Comparison of ENCODE assay signal across 9 cellular contexts in the genomic region with DNA sequence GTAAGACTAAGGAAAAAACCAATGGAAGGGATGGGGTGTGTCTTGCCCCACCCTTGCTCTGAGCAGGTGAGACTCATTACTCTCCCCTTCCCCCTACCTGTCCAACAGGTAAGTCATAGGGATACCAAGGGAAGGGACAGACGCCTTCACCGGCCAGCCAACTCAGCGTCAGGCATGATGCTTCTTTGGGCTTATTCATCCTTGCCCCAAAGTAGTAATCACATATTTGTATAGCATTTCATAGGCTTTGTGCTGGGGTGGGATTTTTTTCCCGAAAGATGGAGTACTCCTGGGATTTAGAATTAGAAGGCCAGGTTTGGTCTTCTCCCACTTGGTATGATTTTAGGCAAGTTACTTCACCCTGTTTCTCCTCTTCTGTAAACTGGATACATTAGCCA. TPM values are rescaled to one million over a fixed set of nuclear protein-coding genes. Genes with fewer than 3 reads are reported as not detected.
DNase-seq lines count a peak whose midpoint lies in the region; ATAC-seq and TF ChIP-seq lines count a peak whose summit lies in the region.
"Had no signal": no experiment of that assay in that cellular context is flagged by ENCODE, and none has a peak within 500 bp of the region (broad histone marks: within the 10 kb centered on the region; RNA-seq: fewer than 3 reads in every experiment).

No MANE protein-coding gene starts in this region.

- peaks cover 42% of the 10 kb centered on the region for H3K4me1 Mint-ChIP-seq in nephron

- no peaks in the 10 kb centered on the region; the same call in 1 of the 2 replicates for H3K79me2 ChIP-seq in KMS-11 (ENCODE audit: insufficient read depth, low read depth)

- TF ChIP-seq CTCF in KMS-11 (conservative IDR thresholded peaks at IDR 0.05; ENCODE audit: low read depth, low read length) = no peak
- no peak for TF ChIP-seq CTCF in colonic mucosa (IDR thresholded peaks at IDR 0.05)
- TF ChIP-seq CTCF in nephron (IDR thresholded peaks at IDR 0.05; ENCODE audit: unreplicated experiment in 3 of 3) = no peak
- TF ChIP-seq CTCF in testis (IDR thresholded peaks at IDR 0.05) = no peak

- H3K9ac ChIP-seq in BLaER1 (no peak overlapping the region), KMS-11 (no peak overlapping the region), colonic mucosa (ENCODE audit: low read depth in 2 of 2, low read length in 2 of 2) (peak overlapping the region in 1 of 2 donors; percentile 92)

- WGBS in testis, 2 donors = 20 to 46% methylated on average over 4 of the region's 4 CpGs

- no peak for TF ChIP-seq POLR2A in testis (IDR thresholded peaks at IDR 0.05)

- H3K27me3 ChIP-seq in BLaER1 (no peaks in the 10 kb centered on the region), KMS-11 (ENCODE audit: insufficient read depth, low read depth) (no peaks in the 10 kb centered on the region), colonic mucosa (no peaks in the 10 kb centered on the region), testis (no peaks in the 10 kb centered on the region)

- H3K4me1 ChIP-seq in BLaER1 = peaks cover 77% of the 10 kb centered on the region
- peaks cover 19% of the 10 kb centered on the region for H3K4me1 ChIP-seq in KMS-11 (ENCODE audit: low read depth, poor library complexity, severe bottlenecking)
- H3K4me1 ChIP-seq in colonic mucosa = peaks cover 6% of the 10 kb centered on the region
- H3K4me1 ChIP-seq in testis = peaks cover 12% of the 10 kb centered on the region

- H4K20me1 ChIP-seq in BLaER1 (peaks cover 29% of the 10 kb centered on the region), KMS-11 (ENCODE audit: insufficient read depth) (no peaks in the 10 kb centered on the region)

- peaks cover 3% of the 10 kb centered on the region for H3K36me3 Mint-ChIP-seq in nephron (ENCODE audit: low read depth)

- no peak for ATAC-seq in HG02981 (IDR thresholded peaks at IDR 0.05; ENCODE audit: unreplicated experiment)
- ATAC-seq in HG03196 (IDR thresholded peaks at IDR 0.05; ENCODE audit: unreplicated experiment) = no peak

- H2AFZ ChIP-seq in KMS-11 (ENCODE audit: low read depth) = peak overlapping the region; percentile 24; the same call in 1 of the 2 replicates

- intact Hi-C loops in colonic mucosa (cut with DNase I) = no loop called here
- intact Hi-C loops in testis (cut with DNase I; ENCODE audit: low total_unique reads) = no loop called here

- peak overlapping the region; percentile 85 to 91 (median 89) for H3K4me3 Mint-ChIP-seq in nephron

- H3K4me2 ChIP-seq in BLaER1 (peak overlapping the region; percentile 66), KMS-11 (peak overlapping the region; percentile 59)

- H3K4me3 ChIP-seq in BLaER1 (no peak overlapping the region; the same call in 1 of the 2 replicates), KMS-11 (IDR thresholded peaks at IDR 0.05; ENCODE audit: insufficient read depth, low read depth, low read length) (no peak overlapping the region), colonic mucosa (no peak overlapping the region), testis (no peak overlapping the region)

- H3K9me3 ChIP-seq in BLaER1 (no peaks in the 10 kb centered on the region), colonic mucosa (no peaks in the 10 kb centered on the region), testis (no peaks in the 10 kb centered on the region)

- H3K36me3 ChIP-seq in BLaER1 (no peaks in the 10 kb centered on the region), KMS-11 (ENCODE audit: insufficient read depth) (no peaks in the 10 kb centered on the region), colonic mucosa (no peaks in the 10 kb centered on the region), testis (ENCODE audit: low read depth, missing control alignments) (no peaks in the 10 kb centered on the region)

- H3K27ac ChIP-seq in BLaER1 = no peak overlapping the region
- H3K27ac ChIP-seq in KMS-11 = no peak overlapping the region
- peak overlapping the region; percentile 65 for H3K27ac ChIP-seq in colonic mucosa
- H3K27ac ChIP-seq in testis = no peak overlapping the region

- DNase-seq in colonic mucosa (no peak), A172 (ENCODE audit: low spot score) (no peak), testis (no peak)

- H3K9me3 Mint-ChIP-seq in nephron = no peaks in the 10 kb centered on the region

- H3K27ac Mint-ChIP-seq in nephron = peak overlapping the region; percentile 22 to 87 (median 79)

- peaks cover 4% of the 10 kb centered on the region for H3K27me3 Mint-ChIP-seq in nephron (ENCODE audit: low read depth)

RNA-seq across cellular contexts. Expression of gene JUP, which starts 0.5 kb away (rescaled TPM):
- total RNA-seq in colonic mucosa (100 to 1,000 TPM; 317 to 353 TPM), testis (10 to 100 TPM; 36.8 to 38.9 TPM)
- 64.6 and 78.6 TPM in 2 replicates for total RNA-seq in A172 (2014; rRNA removed; shearing (Covaris generic))
- 22.5 TPM for polyA plus RNA-seq in testis (ENCODE audit: insufficient read depth, low read depth, low replicate concordance)

RNA-seq across cellular contexts. Expression of gene P3H4, which starts 24.7 kb away (rescaled TPM):
- 10 to 100 TPM in 1 of 2 donors, 1 to 10 TPM in 1; 8.5 to 16.7 TPM for total RNA-seq in colonic mucosa
- total RNA-seq in A172 (2014; rRNA removed; shearing (Covaris generic)) = 66.5 and 71.6 TPM in 2 replicates
- 10 to 100 TPM in 1 of 2 donors, 1 to 10 TPM in 1; 9.9 to 13.9 TPM for total RNA-seq in testis
- polyA plus RNA-seq in testis (ENCODE audit: insufficient read depth, low read depth, low replicate concordance) = 6.9 TPM

RNA-seq across cellular contexts. Expression of gene FKBP10, which starts 25.8 kb away (rescaled TPM):
- total RNA-seq in colonic mucosa = 10 to 100 TPM; 10.3 to 12.8 TPM
- 131 and 139 TPM in 2 replicates for total RNA-seq in A172 (2014; rRNA removed; shearing (Covaris generic))
- 10 to 100 TPM; 31.4 to 36.5 TPM for total RNA-seq in testis
- polyA plus RNA-seq in testis (ENCODE audit: insufficient read depth, low read depth, low replicate concordance) = 37.8 TPM

RNA-seq across cellular contexts. Expression of gene NT5C3B, which starts 49.0 kb away (rescaled TPM):
- total RNA-seq in colonic mucosa (10 to 100 TPM; 19.5 to 20.2 TPM), testis (10 to 100 TPM; 61.9 to 74.3 TPM)
- total RNA-seq in A172 (2014; rRNA removed; shearing (Covaris generic)) = 101 TPM in 2 replicates
- 214 TPM for polyA plus RNA-seq in testis (ENCODE audit: insufficient read depth, low read depth, low replicate concordance)

RNA-seq across cellular contexts. Expression of gene KLHL10, which starts 50.6 kb away (rescaled TPM):
- total RNA-seq in colonic mucosa = not detected
- total RNA-seq in A172 (2014; rRNA removed; shearing (Covaris generic)) = not detected in 2 replicates
- 10 to 100 TPM; 31.8 to 76.3 TPM for total RNA-seq in testis
- polyA plus RNA-seq in testis (ENCODE audit: insufficient read depth, low read depth, low replicate concordance) = 130 TPM
- total RNA-seq: M059J had no signal
